8 cellular contexts compared by ENCODE assay signal in genomic region chr15:34038023-34038403, GRCh38. TPM values are rescaled to one million over a fixed set of nuclear protein-coding genes. Genes with fewer than 3 reads are reported as not detected.
A peak's percentile ranks its signal among the peaks of the same experiment; 100 is the strongest.
DNase-seq lines count a peak whose midpoint lies in the region; ATAC-seq and TF ChIP-seq lines count a peak whose summit lies in the region.

No MANE protein-coding gene starts in this region.

- H3K4me3 ChIP-seq in PC-9, result peak overlapping the region; percentile 62; the same call in 1 of the 2 replicates
- H3K4me3 ChIP-seq in esophagus muscularis mucosa, result peak overlapping the region; percentile 72 to 97 (median 82)

- TF ChIP-seq EP300 in esophagus muscularis mucosa (IDR thresholded peaks at IDR 0.05), result no peak

- intact Hi-C loops in PC-9 (cut with micrococcal nuclease; ENCODE audit: unreplicated experiment), result no loop called here
- intact Hi-C loops in esophagus muscularis mucosa (cut with DNase I), result no loop called here

- H3F3A ChIP-seq in PC-9 (ENCODE audit: insufficient read depth, low read depth), result no peaks in the 10 kb centered on the region

- H3K4me2 ChIP-seq in PC-9, result peak overlapping the region; percentile 74

- 2% methylated on average over 11 of the region's 11 CpGs for WGBS in esophagus muscularis mucosa

- no peak for TF ChIP-seq CTCF in C4-2B (conservative IDR thresholded peaks at IDR 0.05)
- TF ChIP-seq CTCF in PC-9 (conservative IDR thresholded peaks at IDR 0.05), result no peak
- TF ChIP-seq CTCF in esophagus muscularis mucosa (IDR thresholded peaks at IDR 0.05), result no peak

- H3K27me3 ChIP-seq in PC-9 (ENCODE audit: insufficient read depth, low read depth) (no peaks in the 10 kb centered on the region), esophagus muscularis mucosa (no peaks in the 10 kb centered on the region)

- H3K4me1 ChIP-seq in PC-9 (replicated peaks; ENCODE audit: insufficient read depth) (peaks cover 7% of the 10 kb centered on the region; the same call in 1 of the 2 replicates), esophagus muscularis mucosa (peaks cover 0 to 25% (median 16%) of the 10 kb centered on the region in 4 donors)

- TF ChIP-seq POLR2A in esophagus muscularis mucosa (IDR thresholded peaks at IDR 0.05; ENCODE audit: low read depth), result no peak

- H3K27ac ChIP-seq in C4-2B (peak overlapping the region; percentile 91), PC-9 (no peak overlapping the region), esophagus muscularis mucosa (replicated peaks in 1 of 4) (peak overlapping the region; percentile 87 to 98 (median 92))

- peaks cover 5% of the 10 kb centered on the region for H3K79me2 ChIP-seq in PC-9 (ENCODE audit: low read depth)

- ATAC-seq in GM21717 (IDR thresholded peaks at IDR 0.05; ENCODE audit: unreplicated experiment) (peak; percentile 18), GM18870 (IDR thresholded peaks at IDR 0.05; ENCODE audit: unreplicated experiment) (no peak)

- H4K20me1 ChIP-seq in PC-9 (ENCODE audit: insufficient read depth), result no peaks in the 10 kb centered on the region

- H3K9me3 ChIP-seq in PC-9 (ENCODE audit: insufficient read depth, low read depth) (no peaks in the 10 kb centered on the region), esophagus muscularis mucosa (no peaks in the 10 kb centered on the region)

- H3K36me3 ChIP-seq in PC-9 (ENCODE audit: low read depth) (no peaks in the 10 kb centered on the region), esophagus muscularis mucosa (no peaks in the 10 kb centered on the region)

- BruUV-seq in PC-9 (replicated peaks; lab: Mats Ljungman, UMichigan), result TSS peak; percentile 57

- no peak for DNase-seq in PC-9
- DNase-seq in esophagus muscularis mucosa (ENCODE audit: extremely low spot score), result no peak
- peak; percentile 70 for DNase-seq in pons (ENCODE audit: low spot score)
- DNase-seq in NCI-H1930 (lab: John Stamatoyannopoulos, UW), result no peak
- no peak for DNase-seq in retina

- POLR2A ChIA-PET in PC-9 (lab: Charles Lee; ENCODE audit: unreplicated experiment), result no interaction called here

- H2AFZ ChIP-seq in PC-9, result peak overlapping the region; percentile 89

- H3K9me2 ChIP-seq in PC-9 (ENCODE audit: insufficient read depth), result no peaks in the 10 kb centered on the region

- CTCF ChIA-PET in PC-9 (lab: Charles Lee), result no interaction called here

RNA-seq across cellular contexts. Expression of gene AVEN, which starts 1.0 kb away (rescaled TPM):
- 8.7 and 11.3 TPM in 2 replicates for total RNA-seq in PC-9 (2021)
- 10 to 100 TPM; 18.2 to 30.9 (median 27.6) TPM for total RNA-seq in esophagus muscularis mucosa
